25 cellular contexts compared by ENCODE assay signal in the genomic region with DNA sequence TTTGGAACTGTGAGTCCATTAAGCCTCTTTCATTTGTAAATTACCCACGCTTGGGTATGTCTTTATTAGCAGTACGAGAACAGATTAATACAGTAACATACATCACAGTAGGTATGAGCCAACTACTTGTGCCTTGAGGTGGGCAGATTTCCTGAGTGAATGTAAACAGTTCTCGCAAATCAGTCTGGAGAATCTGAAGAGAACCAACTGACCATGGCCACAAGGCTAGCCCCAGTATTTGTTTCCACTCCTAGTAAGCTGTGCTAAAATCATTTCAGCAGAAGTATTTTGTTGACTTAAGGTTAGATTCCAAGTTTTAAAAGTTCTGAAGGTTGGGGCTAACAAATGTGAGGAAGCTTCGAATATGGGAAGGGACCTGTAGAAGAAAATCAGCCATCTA.
"Had no signal": no experiment of that assay in that cellular context is flagged by ENCODE, and none has a peak within 500 bp of the region (broad histone marks: within the 10 kb centered on the region; RNA-seq: fewer than 3 reads in every experiment).

No MANE protein-coding gene starts in this region.

- H3K36me3 ChIP-seq: adrenal gland, cardiac muscle cell, colonic mucosa had no signal

- H3K36me3 Mint-ChIP-seq: activated CD4-positive, alpha-beta memory T cell treated with anti-CD3 and anti-CD28 coated beads for 36 hours; activated CD8-positive, alpha-beta memory T cell treated with anti-CD3 and anti-CD28 coated beads, Interleukin-2, amount 10 ng/mL, durations not matched to agents 7 days and 5 days; activated naive CD4-positive, alpha-beta T cell treated with anti-CD3 and anti-CD28 coated beads, Interleukin-2, amount 10 ng/mL, durations not matched to agents 7 days and 5 days had no signal

- H3K27me3 Mint-ChIP-seq: activated CD4-positive, alpha-beta memory T cell treated with anti-CD3 and anti-CD28 coated beads for 36 hours; activated CD8-positive, alpha-beta memory T cell treated with anti-CD3 and anti-CD28 coated beads, Interleukin-2, amount 10 ng/mL, durations not matched to agents 7 days and 5 days; activated naive CD4-positive, alpha-beta T cell treated with anti-CD3 and anti-CD28 coated beads, Interleukin-2, amount 10 ng/mL, durations not matched to agents 7 days and 5 days; activated naive CD8-positive, alpha-beta T cell had no signal

- H3K4me3 Mint-ChIP-seq: activated CD4-positive, alpha-beta memory T cell treated with anti-CD3 and anti-CD28 coated beads for 36 hours; activated CD8-positive, alpha-beta memory T cell treated with anti-CD3 and anti-CD28 coated beads, Interleukin-2, amount 10 ng/mL, durations not matched to agents 7 days and 5 days; activated CD8-positive, alpha-beta T cell treated with anti-CD3 and anti-CD28 coated beads, Interleukin-2, amount 10 ng/mL, durations not matched to agents 7 days and 5 days; activated naive CD4-positive, alpha-beta T cell treated with anti-CD3 and anti-CD28 coated beads, Interleukin-2, amount 10 ng/mL, durations not matched to agents 7 days and 5 days; activated naive CD8-positive, alpha-beta T cell; activated T-helper 1 cell treated with anti-CD3 and anti-CD28 coated beads, Interleukin-12 subunit alpha, Interleukin-12 subunit beta, Interleukin-2, Interleukin-4 antibody, amounts not matched to agents 30 ng/mL and 10 ng/mL and 1 ng/mL, durations not matched to agents 14 hours and 24 hours and 36 hours had no signal

- H3K4me3 ChIP-seq: adrenal gland, body of pancreas, cardiac muscle cell, colonic mucosa had no signal

- H3K4me1 ChIP-seq: adrenal gland, body of pancreas, colonic mucosa had no signal

- H3K4me1 Mint-ChIP-seq: activated CD8-positive, alpha-beta memory T cell treated with anti-CD3 and anti-CD28 coated beads, Interleukin-2, amount 10 ng/mL, durations not matched to agents 7 days and 5 days; activated naive CD4-positive, alpha-beta T cell treated with anti-CD3 and anti-CD28 coated beads, Interleukin-2, amount 10 ng/mL, durations not matched to agents 7 days and 5 days had no signal

- H3K27ac Mint-ChIP-seq: activated CD4-positive, alpha-beta memory T cell treated with anti-CD3 and anti-CD28 coated beads for 36 hours; activated CD8-positive, alpha-beta memory T cell treated with anti-CD3 and anti-CD28 coated beads, Interleukin-2, amount 10 ng/mL, durations not matched to agents 7 days and 5 days; activated CD8-positive, alpha-beta T cell treated with anti-CD3 and anti-CD28 coated beads, Interleukin-2, amount 10 ng/mL, durations not matched to agents 7 days and 5 days; activated naive CD4-positive, alpha-beta T cell treated with anti-CD3 and anti-CD28 coated beads, Interleukin-2, amount 10 ng/mL, durations not matched to agents 7 days and 5 days; activated naive CD8-positive, alpha-beta T cell; activated T-helper 1 cell treated with anti-CD3 and anti-CD28 coated beads, Interleukin-12 subunit alpha, Interleukin-12 subunit beta, Interleukin-2, Interleukin-4 antibody, amounts not matched to agents 30 ng/mL and 10 ng/mL and 1 ng/mL, durations not matched to agents 14 hours and 24 hours and 36 hours; activated T-helper 2 cell treated with anti-CD3 and anti-CD28 coated beads, Interferon-gamma antibody, Interleukin-2, Interleukin-4, amounts not matched to agents 10 μg/mL and 5 μg/mL and 100 μg/mL, durations not matched to agents 14 hours and 24 hours and 36 hours had no signal

- FAIRE-seq: frontal cortex had no signal

- ATAC-seq: activated CD8-positive, alpha-beta memory T cell treated with anti-CD3 and anti-CD28 coated beads, Interleukin-2, amount 10 ng/mL, durations not matched to agents 7 days and 5 days; activated CD8-positive, alpha-beta T cell treated with anti-CD3 and anti-CD28 coated beads, Interleukin-2, amount 10 ng/mL, durations not matched to agents 7 days and 5 days; body of pancreas; esophagus mucosa had no signal

- DNase-seq: activated CD4-positive, alpha-beta memory T cell treated with anti-CD3 and anti-CD28 coated beads for 36 hours; activated CD4-positive, alpha-beta T cell treated with anti-CD3 and anti-CD28 coated beads for 1 hour; activated CD4-positive, alpha-beta T cell treated with anti-CD3 and anti-CD28 coated beads for 48 hours; activated CD8-positive, alpha-beta memory T cell treated with anti-CD3 and anti-CD28 coated beads, Interleukin-2, amount 10 ng/mL, durations not matched to agents 7 days and 5 days; activated CD8-positive, alpha-beta memory T cell treated with anti-CD3 and anti-CD28 coated beads, Interleukin-2, amount 50 U/mL, for 4 hours; activated CD8-positive, alpha-beta T cell treated with anti-CD3 and anti-CD28 coated beads, Interleukin-2, amount 10 ng/mL, durations not matched to agents 7 days and 5 days; activated effector memory CD4-positive, alpha-beta T cell treated with anti-CD3 and anti-CD28 coated beads, Interleukin-2, amount 50 U/mL, for 16 hours; activated naive CD4-positive, alpha-beta T cell treated with anti-CD3 and anti-CD28 coated beads, Interleukin-2, amount 10 ng/mL, durations not matched to agents 7 days and 5 days; activated T-cell treated with anti-CD3 and anti-CD28 coated beads, Interleukin-2, amount 50 U/mL, for 1 hour; activated T-cell treated with anti-CD3 and anti-CD28 coated beads, Interleukin-2, amount 50 U/mL, for 48 hours; adrenal gland; amygdala; aorta; body of pancreas; central memory CD4-positive, alpha-beta T cell; cerebellar nuclear complex; colonic mucosa; effector CD8-positive, alpha-beta T cell; T-helper 2 cell had no signal

- H3K9me3 ChIP-seq: adrenal gland, body of pancreas, colonic mucosa had no signal

- H3K9me3 Mint-ChIP-seq: activated CD4-positive, alpha-beta memory T cell treated with anti-CD3 and anti-CD28 coated beads for 36 hours; activated naive CD4-positive, alpha-beta T cell treated with anti-CD3 and anti-CD28 coated beads, Interleukin-2, amount 10 ng/mL, durations not matched to agents 7 days and 5 days; activated T-helper 1 cell treated with anti-CD3 and anti-CD28 coated beads, Interleukin-12 subunit alpha, Interleukin-12 subunit beta, Interleukin-2, Interleukin-4 antibody, amounts not matched to agents 30 ng/mL and 10 ng/mL and 1 ng/mL, durations not matched to agents 14 hours and 24 hours and 36 hours; activated T-helper 2 cell treated with anti-CD3 and anti-CD28 coated beads, Interferon-gamma antibody, Interleukin-2, Interleukin-4, amounts not matched to agents 10 μg/mL and 5 μg/mL and 100 μg/mL, durations not matched to agents 14 hours and 24 hours and 36 hours had no signal

- H3K27ac ChIP-seq: adrenal gland, body of pancreas, cardiac muscle cell, colonic mucosa had no signal

- H3K27me3 ChIP-seq: adrenal gland, body of pancreas, cardiac muscle cell, colonic mucosa had no signal
